33 cellular contexts compared by ENCODE assay signal in the genomic region with DNA sequence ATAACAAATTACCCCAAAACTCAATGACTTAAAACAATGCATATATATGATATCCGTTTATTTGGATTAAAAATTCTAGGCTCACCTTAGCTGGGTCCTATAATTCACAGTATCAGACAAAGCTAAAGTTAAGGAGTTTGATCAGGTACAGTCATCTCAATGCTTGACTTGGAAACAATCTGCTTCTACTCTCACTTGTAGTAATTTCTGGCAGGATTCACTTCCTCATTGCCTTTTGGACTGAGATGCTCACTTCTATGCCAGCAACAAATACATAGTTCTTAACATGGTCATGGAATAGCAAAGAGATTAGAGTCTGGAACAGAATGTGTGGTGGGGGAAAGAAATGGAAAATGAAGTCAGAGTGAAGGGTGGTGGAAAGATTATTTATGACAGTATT.
"Had no signal": no experiment of that assay in that cellular context is flagged by ENCODE, and none has a peak within 500 bp of the region (broad histone marks: within the 10 kb centered on the region; RNA-seq: fewer than 3 reads in every experiment).

No MANE protein-coding gene starts in this region.

- H3K36me3 Mint-ChIP-seq: mesothelial cell of epicardium, naive B cell, WTC11 had no signal

- DNase-seq: activated CD4-positive, alpha-beta memory T cell treated with anti-CD3 and anti-CD28 coated beads, Interleukin-2, amount 10 ng/mL, durations not matched to agents 7 days and 5 days; activated CD4-positive, alpha-beta T cell treated with anti-CD3 and anti-CD28 coated beads for 1 hour; activated CD4-positive, alpha-beta T cell treated with anti-CD3 and anti-CD28 coated beads, Interleukin-2, amount 10 ng/mL, durations not matched to agents 7 days and 5 days; activated CD8-positive, alpha-beta memory T cell treated with anti-CD3 and anti-CD28 coated beads, Interleukin-2, amount 50 U/mL, for 48 hours; activated gamma-delta T cell treated with Interleukin-2 at 50 U/mL for 16 hours; activated naive CD4-positive, alpha-beta T cell treated with anti-CD3 and anti-CD28 coated beads, Interleukin-2, amount 50 U/mL, for 16 hours; activated T-cell treated with anti-CD3 and anti-CD28 coated beads, Interleukin-2, amount 50 U/mL, for 24 hours; amniotic stem cell; colonic mucosa; dorsolateral prefrontal cortex; effector memory CD4-positive, alpha-beta T cell; foreskin fibroblast; head of caudate nucleus; hippocampal formation; left colon; naive B cell; nephron progenitor cell; pancreas; psoas muscle; sigmoid colon; stimulated activated CD4-positive, alpha-beta T cell treated with anti-CD3 and anti-CD28 coated beads, Interleukin-1b, Interleukin-23, amount 100 ng/mL, for 48 hours; stimulated activated naive CD8-positive, alpha-beta T cell treated with anti-CD3 and anti-CD28 coated beads, Interleukin-15, Interleukin-2, amounts not matched to agents 100 U/mL and 50 U/mL, for 24 hours; T-helper 9 cell; testis; transverse colon had no signal

- H3K9me3 ChIP-seq: colonic mucosa, pancreas, psoas muscle, sigmoid colon, testis, transverse colon had no signal

- H3K27ac ChIP-seq: colonic mucosa, dorsolateral prefrontal cortex, pancreas, psoas muscle, sigmoid colon, testis, transverse colon had no signal

- H3K4me2 ChIP-seq: smooth muscle cell had no signal

- FAIRE-seq: bronchial epithelial cell, keratinocyte, pancreas, urothelium cell line had no signal

- H3K4me3 ChIP-seq: colonic mucosa, dorsolateral prefrontal cortex, pancreas, psoas muscle, sigmoid colon, smooth muscle cell, testis, transverse colon had no signal

- H3K36me3 ChIP-seq: colonic mucosa, pancreas, sigmoid colon, transverse colon had no signal

- H3K27me3 Mint-ChIP-seq: activated CD4-positive, alpha-beta memory T cell treated with anti-CD3 and anti-CD28 coated beads, Interleukin-2, amount 10 ng/mL, durations not matched to agents 7 days and 5 days; activated CD4-positive, alpha-beta T cell treated with anti-CD3 and anti-CD28 coated beads, Interleukin-2, amount 10 ng/mL, durations not matched to agents 7 days and 5 days; activated T-cell treated with anti-CD3 and anti-CD28 coated beads, Interleukin-2, amount 50 U/mL, for 24 hours; central memory CD8-positive, alpha-beta T cell; naive B cell had no signal

- H3K4me3 Mint-ChIP-seq: activated CD4-positive, alpha-beta memory T cell treated with anti-CD3 and anti-CD28 coated beads, Interleukin-2, amount 10 ng/mL, durations not matched to agents 7 days and 5 days; activated CD4-positive, alpha-beta T cell treated with anti-CD3 and anti-CD28 coated beads, Interleukin-2, amount 10 ng/mL, durations not matched to agents 7 days and 5 days; activated T-cell treated with anti-CD3 and anti-CD28 coated beads, Interleukin-2, amount 50 U/mL, for 24 hours; central memory CD8-positive, alpha-beta T cell; mesothelial cell of epicardium; naive B cell; nephron progenitor cell; T-helper 1 cell treated with Interleukin-12 subunit alpha and Interleukin-12 subunit beta and Interleukin-4 antibody, amounts not matched to agents 30 μg/mL and 1 μg/mL, for 36 hours; WTC11 had no signal

- H3K4me1 Mint-ChIP-seq: activated CD4-positive, alpha-beta memory T cell treated with anti-CD3 and anti-CD28 coated beads, Interleukin-2, amount 10 ng/mL, durations not matched to agents 7 days and 5 days; activated CD4-positive, alpha-beta T cell treated with anti-CD3 and anti-CD28 coated beads, Interleukin-2, amount 10 ng/mL, durations not matched to agents 7 days and 5 days; central memory CD8-positive, alpha-beta T cell; mesothelial cell of epicardium; naive B cell; nephron progenitor cell; WTC11 had no signal

- H3K27me3 ChIP-seq: colonic mucosa, dorsolateral prefrontal cortex, pancreas, sigmoid colon, testis, transverse colon had no signal

- H3K27ac Mint-ChIP-seq: activated CD4-positive, alpha-beta memory T cell treated with anti-CD3 and anti-CD28 coated beads, Interleukin-2, amount 10 ng/mL, durations not matched to agents 7 days and 5 days; activated CD4-positive, alpha-beta T cell treated with anti-CD3 and anti-CD28 coated beads, Interleukin-2, amount 10 ng/mL, durations not matched to agents 7 days and 5 days; activated T-cell treated with anti-CD3 and anti-CD28 coated beads, Interleukin-2, amount 50 U/mL, for 24 hours; mesothelial cell of epicardium; naive B cell; nephron progenitor cell; T-helper 1 cell treated with Interleukin-12 subunit alpha and Interleukin-12 subunit beta and Interleukin-4 antibody, amounts not matched to agents 30 μg/mL and 1 μg/mL, for 36 hours; WTC11 had no signal

- ATAC-seq: left colon; pancreas; psoas muscle; stimulated activated naive CD8-positive, alpha-beta T cell treated with anti-CD3 and anti-CD28 coated beads, Interleukin-15, Interleukin-2, amounts not matched to agents 100 U/mL and 50 U/mL, for 24 hours; WTC11 had no signal

- H3K9me3 Mint-ChIP-seq: activated CD4-positive, alpha-beta memory T cell treated with anti-CD3 and anti-CD28 coated beads, Interleukin-2, amount 10 ng/mL, durations not matched to agents 7 days and 5 days; mesothelial cell of epicardium; nephron progenitor cell; WTC11 had no signal

- H3K4me1 ChIP-seq: colonic mucosa, pancreas, psoas muscle, sigmoid colon, testis, transverse colon had no signal
